22 cellular contexts compared by ENCODE assay signal in the genomic region with DNA sequence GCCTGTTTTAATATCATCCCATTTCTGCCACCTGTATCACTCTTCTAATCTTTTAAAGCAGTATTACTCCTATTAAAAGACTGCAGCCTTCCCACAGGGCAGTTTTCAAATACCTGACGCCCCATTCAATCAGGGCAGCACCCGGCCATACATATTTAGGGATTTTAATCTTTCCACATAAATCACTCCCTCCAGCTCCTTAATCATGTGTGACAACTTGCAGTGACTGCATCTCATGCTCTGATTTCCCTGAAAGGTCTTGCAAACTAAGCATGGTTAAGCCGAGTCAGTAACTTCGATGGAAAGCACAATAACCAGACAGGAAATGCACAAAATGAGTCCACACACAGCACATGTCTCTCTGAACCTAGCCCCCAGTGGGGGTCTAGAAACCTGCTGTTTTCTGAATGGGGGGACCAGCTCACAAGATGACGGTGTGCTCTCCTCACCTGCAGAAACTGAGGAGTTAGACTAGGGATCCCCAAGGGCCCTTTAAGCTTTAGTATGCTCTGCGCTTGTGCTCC.
"Had no signal": no experiment of that assay in that cellular context is flagged by ENCODE, and none has a peak within 500 bp of the region (broad histone marks: within the 10 kb centered on the region; RNA-seq: fewer than 3 reads in every experiment).

No MANE protein-coding gene starts in this region.

- H3K4me2 ChIP-seq: smooth muscle cell had no signal

- H3K4me3 ChIP-seq: colonic mucosa, esophagus squamous epithelium, heart right ventricle, lung, right atrium auricular region, smooth muscle cell, thoracic aorta, tibial nerve, upper lobe of left lung had no signal

- H3K9me3 Mint-ChIP-seq: memory B cell; natural killer cell; stimulated activated memory B cell treated with anti-CD40 and anti-IgM and Interleukin-4, amounts not matched to agents 10 μg/mL and 1 μg/mL and 100 μg/mL, for 72 hours had no signal

- H2AFZ ChIP-seq: parathyroid adenoma had no signal

- H3K27ac Mint-ChIP-seq: memory B cell; natural killer cell; progenitor cell of endocrine pancreas; stimulated activated memory B cell treated with anti-CD40 and anti-IgM and Interleukin-4, amounts not matched to agents 10 μg/mL and 1 μg/mL and 100 μg/mL, for 72 hours had no signal

- H3K9me3 ChIP-seq: colonic mucosa, esophagus squamous epithelium, heart right ventricle, right atrium auricular region, thoracic aorta, tibial nerve, upper lobe of left lung had no signal

- H3K27ac ChIP-seq: colonic mucosa, esophagus squamous epithelium, heart right ventricle, parathyroid adenoma, right atrium auricular region, thoracic aorta, tibial nerve, upper lobe of left lung had no signal

- H3K4me3 Mint-ChIP-seq: memory B cell; natural killer cell; stimulated activated memory B cell treated with anti-CD40 and anti-IgM and Interleukin-4, amounts not matched to agents 10 μg/mL and 1 μg/mL and 100 μg/mL, for 72 hours had no signal

- H3K27me3 ChIP-seq: colonic mucosa, esophagus squamous epithelium, heart right ventricle, right atrium auricular region, tibial nerve, upper lobe of left lung had no signal

- H3K36me3 Mint-ChIP-seq: natural killer cell had no signal

- H3K79me2 ChIP-seq: parathyroid adenoma had no signal

- H3K9ac ChIP-seq: parathyroid adenoma had no signal

- H3K4me1 ChIP-seq: colonic mucosa had no signal

- H3K36me3 ChIP-seq: colonic mucosa, esophagus squamous epithelium, heart right ventricle, right atrium auricular region, thoracic aorta, tibial nerve, upper lobe of left lung had no signal

- H3K27me3 Mint-ChIP-seq: memory B cell; progenitor cell of endocrine pancreas; stimulated activated memory B cell treated with anti-CD40 and anti-IgM and Interleukin-4, amounts not matched to agents 10 μg/mL and 1 μg/mL and 100 μg/mL, for 72 hours had no signal

- DNase-seq: colonic mucosa; dermis blood vessel endothelial cell; effector memory CD4-positive, alpha-beta T cell; esophagus squamous epithelium; foreskin melanocyte; glutamatergic neuron; heart right ventricle; hippocampal formation; natural killer cell; stimulated activated CD4-positive, alpha-beta T cell treated with anti-CD3 and anti-CD28 coated beads, Interleukin-2, amount 100 ng/mL, for 24 hours; stimulated activated CD4-positive, alpha-beta T cell treated with anti-CD3 and anti-CD28 coated beads, Interleukin-4, amount 100 ng/mL, for 24 hours; stimulated activated naive CD8-positive, alpha-beta T cell treated with anti-CD3 and anti-CD28 coated beads, Interleukin-15, Interleukin-2, amounts not matched to agents 100 U/mL and 50 U/mL, for 24 hours; upper lobe of left lung had no signal
